ENCODE assay signal across 9 cellular contexts in the genomic region with DNA sequence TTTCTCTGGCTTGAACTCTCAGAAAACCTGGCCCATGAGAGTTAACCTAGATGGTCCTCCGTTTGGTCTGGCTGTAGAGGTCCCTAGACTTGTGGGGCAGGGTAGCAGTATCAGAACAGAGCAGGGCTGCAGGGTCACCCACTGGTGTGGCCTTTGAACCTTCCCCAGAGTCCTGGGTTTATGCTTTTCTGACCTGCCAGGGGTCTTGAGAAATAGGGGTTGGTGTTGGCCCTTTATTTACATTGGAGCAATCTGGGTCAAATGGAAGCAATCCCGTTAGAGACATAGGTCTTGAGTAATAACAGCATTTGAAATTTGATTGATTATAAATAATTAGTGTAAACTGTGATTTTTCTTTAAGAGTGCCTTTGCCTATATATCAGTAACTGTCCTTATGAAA. TPM values are rescaled to one million over a fixed set of nuclear protein-coding genes. Genes with fewer than 3 reads are reported as not detected.
"Had no signal": no experiment of that assay in that cellular context is flagged by ENCODE, and none has a peak within 500 bp of the region (broad histone marks: within the 10 kb centered on the region; RNA-seq: fewer than 3 reads in every experiment).

No MANE protein-coding gene starts in this region.

- FAIRE-seq: HTR-8/SVneo, K562 had no signal

- H3K4me3 ChIP-seq: K562 had no signal

- DNase-seq: IMR-90, KBM-7, KG1 had no signal

- H3K27ac Mint-ChIP-seq: IgD-negative memory B cell had no signal

- ATAC-seq: K562 had no signal

- H3K27ac ChIP-seq: HL-60, KMS-11 had no signal

- H3K4me2 ChIP-seq: KMS-11 had no signal

- H3K9ac ChIP-seq: KMS-11 had no signal

- H3K4me3 Mint-ChIP-seq: IgD-negative memory B cell had no signal

RNA-seq across cellular contexts. Expression of a gene that starts 23.8 kb away (rescaled TPM):
- total RNA-seq: HT1080, IMR-90, K562 had no signal
